In the genomic region with DNA sequence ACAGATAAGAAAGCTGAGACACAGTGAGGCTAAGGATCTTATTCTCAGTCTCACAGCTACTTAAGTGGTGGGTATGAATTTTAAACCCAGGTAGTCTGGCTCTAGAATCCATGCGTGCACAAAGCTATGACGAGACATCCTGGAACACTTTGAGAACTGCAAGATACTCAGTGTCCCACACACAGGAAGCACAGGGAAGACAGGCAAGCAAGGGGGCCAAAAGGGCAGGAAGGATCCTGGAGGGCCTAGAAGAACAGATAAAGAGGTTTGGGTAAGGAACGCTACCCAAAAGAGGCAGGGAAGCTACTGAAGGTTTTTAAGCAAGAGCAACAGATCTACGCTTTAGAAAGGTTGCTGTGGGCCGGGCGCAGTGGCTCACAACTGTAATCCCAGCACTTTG, we compare ENCODE assay signal across 33 cellular contexts.
DNase-seq lines count a peak whose midpoint lies in the region; ATAC-seq, FAIRE-seq and TF ChIP-seq lines count a peak whose summit lies in the region.
"Had no signal": no experiment of that assay in that cellular context is flagged by ENCODE, and none has a peak within 500 bp of the region (broad histone marks: within the 10 kb centered on the region; RNA-seq: fewer than 3 reads in every experiment).

No MANE protein-coding gene starts in this region.

- H3K27ac ChIP-seq in breast epithelium = no peak overlapping the region
- H3K27ac ChIP-seq in liver (ENCODE audit: low read depth in 1 of 2, low read length in 2 of 2) = no peak overlapping the region
- no peak overlapping the region for H3K27ac ChIP-seq in HepG2 (ENCODE audit: extremely low read length, insufficient read depth, low read length)
- H3K27ac ChIP-seq: 22Rv1; A549; BLaER1; BLaER1 treated with 17β-estradiol and CSF1 and Interleukin-3, amounts not matched to agents 10 nM and 100 nM; C4-2B had no signal

- no peaks in the 10 kb centered on the region for H3K36me3 Mint-ChIP-seq in MCF 10A (ENCODE audit: insufficient read depth, unreplicated experiment)
- H3K36me3 Mint-ChIP-seq: CD14-positive monocyte; CD4-positive, alpha-beta memory T cell; CD4-positive, CD25-positive, alpha-beta regulatory T cell; CD8-positive, alpha-beta memory T cell; CD8-positive, alpha-beta T cell had no signal

- H3K9me3 Mint-ChIP-seq in MCF 10A (ENCODE audit: unreplicated experiment) = no peaks in the 10 kb centered on the region
- H3K9me3 Mint-ChIP-seq: CD4-positive, alpha-beta memory T cell; CD4-positive, alpha-beta T cell; CD4-positive, CD25-positive, alpha-beta regulatory T cell; CD8-positive, alpha-beta memory T cell; CD8-positive, alpha-beta T cell had no signal

- no peak for TF ChIP-seq RAD21 in liver (IDR thresholded peaks at IDR 0.05)
- TF ChIP-seq RAD21 in HepG2 (CRISPR knock-in tag; IDR thresholded peaks at IDR 0.05) = no peak

- H3K79me2 ChIP-seq in HepG2 (ENCODE audit: insufficient read depth, low read length) = no peaks in the 10 kb centered on the region

- H4K20me1 ChIP-seq in HepG2 (ENCODE audit: insufficient read depth, low read length) = no peaks in the 10 kb centered on the region
- H4K20me1 ChIP-seq: BLaER1; BLaER1 treated with 17β-estradiol and CSF1 and Interleukin-3, amounts not matched to agents 10 nM and 100 nM had no signal

- no peaks in the 10 kb centered on the region for H3K27me3 Mint-ChIP-seq in MCF 10A (ENCODE audit: insufficient read depth, unreplicated experiment)
- H3K27me3 Mint-ChIP-seq: B cell had no signal

- CTCF ChIA-PET in MCF 10A (lab: Yijun Ruan, JAX) = interaction anchor here (1.3 kb wide), 1 partner anchor 258 kb away, joined by 3 read pairs; no protein-coding TSS in a partner anchor
- CTCF ChIA-PET in HepG2 (lab: Yijun Ruan, JAX; ENCODE audit: low intra/inter-chr PET ratio, low total read pairs) = no interaction called here

- 88% methylated on average over 6 of the region's 6 CpGs for WGBS in liver
- WGBS in HepG2 (ENCODE audit: low lambda C conversion rate) = 82% methylated on average over 6 of the region's 6 CpGs

- BruUV-seq in MCF 10A (replicated peaks; lab: Mats Ljungman, UMichigan) (no TSS peak), HepG2 (replicated peaks; lab: Mats Ljungman, UMichigan) (no TSS peak)

- POLR2A ChIA-PET in MCF 10A (lab: Yijun Ruan, JAX) = interaction anchor here (0.9 kb wide), 1 partner anchor 29 kb away, joined by 4 read pairs; no protein-coding TSS in a partner anchor
- POLR2A ChIA-PET in HepG2 (lab: Yijun Ruan, JAX) = no interaction called here

- H3K4me3 ChIP-seq in breast epithelium = no peak overlapping the region
- H3K4me3 ChIP-seq in liver (ENCODE audit: low read depth in 1 of 3, low read length in 3 of 3) = no peak overlapping the region
- H3K4me3 ChIP-seq in HepG2 (replicated peaks in 1 of 3; ENCODE audit: insufficient read depth in 1 of 3, low read depth in 2 of 3, low read length in 3 of 3) = no peak overlapping the region
- H3K4me3 ChIP-seq: A549; BLaER1; BLaER1 treated with 17β-estradiol and CSF1 and Interleukin-3, amounts not matched to agents 10 nM and 100 nM had no signal

- H3K27ac Mint-ChIP-seq in MCF 10A (ENCODE audit: low read depth, unreplicated experiment) = peak overlapping the region; percentile 46
- H3K27ac Mint-ChIP-seq: B cell; CD14-positive monocyte; CD4-positive, alpha-beta T cell; CD8-positive, alpha-beta memory T cell; CD8-positive, alpha-beta T cell had no signal

- H3K27me3 ChIP-seq in breast epithelium (no peaks in the 10 kb centered on the region), liver (ENCODE audit: control insufficient read depth in 4 of 4, insufficient read depth in 4 of 4, low read length in 3 of 4) (no peaks in the 10 kb centered on the region), HepG2 (ENCODE audit: control insufficient read depth in 1 of 2, insufficient read depth in 2 of 2, low read length in 2 of 2) (peaks cover 3 to 30% of the 10 kb centered on the region in 2 experiments; a peak in 4 of 5 replicates)
- H3K27me3 ChIP-seq: BE2C; BLaER1; BLaER1 treated with 17β-estradiol and CSF1 and Interleukin-3, amounts not matched to agents 10 nM and 100 nM had no signal

- H3K9me3 ChIP-seq in breast epithelium (no peaks in the 10 kb centered on the region), liver (ENCODE audit: control insufficient read depth in 4 of 4, low read length in 3 of 4) (no peaks in the 10 kb centered on the region), HepG2 (ENCODE audit: low read length) (no peaks in the 10 kb centered on the region)
- H3K9me3 ChIP-seq: A549; BE2C; BLaER1; BLaER1 treated with 17β-estradiol and CSF1 and Interleukin-3, amounts not matched to agents 10 nM and 100 nM; Caco-2 had no signal

- no peak overlapping the region for H2AFZ ChIP-seq in HepG2 (ENCODE audit: low read length)

- H3K4me1 ChIP-seq in breast epithelium (no peaks in the 10 kb centered on the region), liver (ENCODE audit: control insufficient read depth in 4 of 4, insufficient read depth in 4 of 4, low read length in 3 of 4) (peaks cover 19 to 39% (median 29%) of the 10 kb centered on the region in 4 donors), HepG2 (ENCODE audit: insufficient read depth, low read length) (peaks cover 45% of the 10 kb centered on the region)
- H3K4me1 ChIP-seq: BE2C had no signal

- no peak for TF ChIP-seq EP300 in HepG2 (IDR thresholded peaks at IDR 0.05; ENCODE audit: low read depth in 2 of 2, low read length in 2 of 2)
- no peak for TF ChIP-seq EP300 in HepG2 (CRISPR knock-in tag; IDR thresholded peaks at IDR 0.05; ENCODE audit: borderline replicate concordance)

- no peak overlapping the region for H3K4me3 Mint-ChIP-seq in MCF 10A (ENCODE audit: unreplicated experiment)
- H3K4me3 Mint-ChIP-seq: B cell; CD14-positive monocyte; CD4-positive, alpha-beta memory T cell; CD4-positive, alpha-beta T cell; CD4-positive, CD25-positive, alpha-beta regulatory T cell; CD8-positive, alpha-beta memory T cell; CD8-positive, alpha-beta T cell had no signal

- intact Hi-C loops in MCF 10A (cut with micrococcal nuclease) (no loop called here), breast epithelium (cut with DNase I; ENCODE audit: low total_unique reads) (no loop called here), HepG2 (cut with micrococcal nuclease; ENCODE audit: unreplicated experiment) (no loop called here)

- TF ChIP-seq CTCF in MCF 10A (IDR thresholded peaks at IDR 0.05; ENCODE audit: unreplicated experiment) (no peak), breast epithelium (IDR thresholded peaks at IDR 0.05) (no peak), liver (IDR thresholded peaks at IDR 0.05; ENCODE audit: low read depth, low read length, missing input control) (no peak), HepG2 (CRISPR knock-in tag; IDR thresholded peaks at IDR 0.05) (no peak)

- ATAC-seq in HepG2 = no peak
- ATAC-seq: A549; CD8-positive, alpha-beta T cell had no signal

- TF ChIP-seq POLR2A in breast epithelium (IDR thresholded peaks at IDR 0.05) (no peak), HepG2 (IDR thresholded peaks at IDR 0.05; ENCODE audit: insufficient read depth in 1 of 2, low read depth in 2 of 2, low read length in 2 of 2) (no peak)

- no peak overlapping the region for H3K4me2 ChIP-seq in HepG2 (ENCODE audit: low read depth, low read length)
- H3K4me2 ChIP-seq: A549; BLaER1; BLaER1 treated with 17β-estradiol and CSF1 and Interleukin-3, amounts not matched to agents 10 nM and 100 nM had no signal

- no peak for DNase-seq in MCF 10A (ENCODE audit: unreplicated experiment)
- no peak for DNase-seq in breast epithelium (ENCODE audit: low spot score in 2 of 2)
- no peak for DNase-seq in HepG2 (ENCODE audit: low spot score)
- DNase-seq: 8988T; ACHN; AML-193; BE2C; C1 segment of cervical spinal cord; Caco-2; Calu3; CD4-positive, alpha-beta memory T cell; CD4-positive, alpha-beta T cell; CD4-positive, CD25-positive, alpha-beta regulatory T cell; CD8-positive, alpha-beta memory T cell; CD8-positive, alpha-beta T cell; COR-L47; DMS 273 treated with DMSO at 0.1 percent for 48 hours; DMS153; DMS53; DMS79; DMS79 treated with DMSO at 0.1 percent for 48 hours; DND-41; EL had no signal

- FAIRE-seq in HepG2 (lab: Jason Lieb, UNC) = no peak
- FAIRE-seq: A204.1, A549, D721Med had no signal

- H3K36me3 ChIP-seq in breast epithelium = no peaks in the 10 kb centered on the region
- no peaks in the 10 kb centered on the region for H3K36me3 ChIP-seq in liver (ENCODE audit: control insufficient read depth in 4 of 4, insufficient read depth in 3 of 4, low read depth in 1 of 4, low read length in 3 of 4)
- H3K36me3 ChIP-seq in HepG2 (replicated peaks in 1 of 2; ENCODE audit: control insufficient read depth in 1 of 2, insufficient read depth in 2 of 2, low read length in 2 of 2) = no peaks in the 10 kb centered on the region
- H3K36me3 ChIP-seq: BE2C; BLaER1; BLaER1 treated with 17β-estradiol and CSF1 and Interleukin-3, amounts not matched to agents 10 nM and 100 nM had no signal

- no peaks in the 10 kb centered on the region for H3K4me1 Mint-ChIP-seq in MCF 10A (ENCODE audit: insufficient read depth, unreplicated experiment)
- H3K4me1 Mint-ChIP-seq: CD4-positive, alpha-beta memory T cell; CD8-positive, alpha-beta memory T cell had no signal

- H3K9ac ChIP-seq in liver (ENCODE audit: low read depth in 1 of 2, low read length in 2 of 2) (no peak overlapping the region), HepG2 (ENCODE audit: insufficient read depth, low read depth, low read length) (no peak overlapping the region)
- H3K9ac ChIP-seq: BLaER1; BLaER1 treated with 17β-estradiol and CSF1 and Interleukin-3, amounts not matched to agents 10 nM and 100 nM had no signal

- in situ Hi-C loops in HepG2 (cut with HindIII; ENCODE audit: extremely low pct_ligation_motif_present, low pct_unique_long_range_greater_than_20kb) = no loop called here

TF ChIP-seq in liver, 16 proteins besides CTCF, POLR2A, EP300 and RAD21 (continues in another document):
- TF ChIP-seq NR2F2 (IDR thresholded peaks at IDR 0.05) (peak; percentile 90), YY1 (IDR thresholded peaks at IDR 0.05) (no peak), FOXA2 (IDR thresholded peaks at IDR 0.05) (no peak)
- TF ChIP-seq, protein P1, sequence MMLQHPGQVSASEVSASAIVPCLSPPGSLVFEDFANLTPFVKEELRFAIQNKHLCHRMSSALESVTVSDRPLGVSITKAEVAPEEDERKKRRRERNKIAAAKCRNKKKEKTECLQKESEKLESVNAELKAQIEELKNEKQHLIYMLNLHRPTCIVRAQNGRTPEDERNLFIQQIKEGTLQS (IDR thresholded peaks at IDR 0.05) = no peak

TF ChIP-seq in HepG2, 621 proteins besides CTCF, POLR2A, EP300 and RAD21 (continues in another document):
- TF ChIP-seq PPARG (CRISPR knock-in tag; conservative IDR thresholded peaks at IDR 0.05) (no peak), ZNF530 (CRISPR knock-in tag; IDR thresholded peaks at IDR 0.05; ENCODE audit: low read depth) (no peak)
